ENCODE assay signal across 8 cellular contexts in the genomic region with DNA sequence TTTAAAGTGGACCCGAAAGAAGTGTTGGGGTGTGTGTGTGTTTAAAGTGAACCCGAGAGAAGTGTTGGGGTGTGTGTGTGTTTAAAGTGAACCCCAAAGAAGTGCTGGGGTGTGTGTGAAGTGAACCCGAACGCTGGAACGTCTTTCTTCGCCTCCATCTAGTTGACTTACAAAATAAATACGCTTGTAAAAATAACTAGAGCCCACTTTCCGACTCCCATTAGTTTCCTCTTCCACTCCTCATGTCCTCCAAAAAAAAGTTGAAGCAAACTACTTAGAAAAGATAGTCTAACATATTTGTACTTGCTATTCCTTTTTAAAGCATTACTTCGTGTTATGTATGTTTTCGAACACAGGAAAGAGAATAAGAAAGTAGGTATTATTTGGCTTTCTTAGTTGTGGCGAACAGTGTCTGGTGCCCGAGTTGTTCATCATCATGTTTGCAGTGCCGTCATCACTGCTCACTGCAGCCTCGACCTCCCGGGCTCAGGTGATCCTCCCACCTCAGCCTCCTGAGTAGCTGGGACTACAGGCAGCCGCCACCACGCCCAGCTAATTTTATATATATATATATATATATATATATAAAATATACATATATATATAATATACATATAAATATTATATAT. TPM values are rescaled to one million over a fixed set of nuclear protein-coding genes. Genes with fewer than 3 reads are reported as not detected.
A peak's percentile ranks its signal among the peaks of the same experiment; 100 is the strongest.
DNase-seq lines count a peak whose midpoint lies in the region; ATAC-seq and TF ChIP-seq lines count a peak whose summit lies in the region.

No MANE protein-coding gene starts in this region.

- H3K36me3 Mint-ChIP-seq in Caco-2 (ENCODE audit: insufficient read depth, unreplicated experiment) (peaks cover 9% of the 10 kb centered on the region), IgD-negative memory B cell (no peaks in the 10 kb centered on the region)
- peaks cover 7 to 8% of the 10 kb centered on the region in 2 donors for H3K36me3 Mint-ChIP-seq in activated T-cell treated with anti-CD3 and anti-CD28 coated beads, Interleukin-2, amount 50 U/mL, for 72 hours (ENCODE audit: insufficient read depth in 2 of 2)

- H3K27me3 ChIP-seq in Caco-2 (replicated peaks; ENCODE audit: control insufficient read depth, insufficient read depth, low read length), result no peaks in the 10 kb centered on the region
- no peaks in the 10 kb centered on the region for H3K27me3 ChIP-seq in skeletal muscle satellite cell (ENCODE audit: control insufficient read depth, insufficient read depth, low read length)

- H3K27me3 Mint-ChIP-seq in Caco-2 (ENCODE audit: insufficient read depth, unreplicated experiment) (no peaks in the 10 kb centered on the region), IgD-negative memory B cell (no peaks in the 10 kb centered on the region)
- H3K27me3 Mint-ChIP-seq in activated T-cell treated with anti-CD3 and anti-CD28 coated beads, Interleukin-2, amount 50 U/mL, for 72 hours (ENCODE audit: low read depth), result no peaks in the 10 kb centered on the region

- H3K4me2 ChIP-seq in skeletal muscle satellite cell (ENCODE audit: low read length), result peak overlapping the region; percentile 81

- intact Hi-C loops in Caco-2 (cut with micrococcal nuclease; ENCODE audit: unreplicated experiment), result no loop called here

- H3K4me1 ChIP-seq in Caco-2 (peaks cover 7% of the 10 kb centered on the region; the same call in 1 of the 2 replicates), skeletal muscle satellite cell (ENCODE audit: control insufficient read depth, insufficient read depth, low read length) (peaks cover 32% of the 10 kb centered on the region)

- TSS peak; percentile 51 for BruUV-seq in Caco-2 (replicated peaks; lab: Mats Ljungman, UMichigan)

- TF ChIP-seq CTCF in Caco-2 (IDR thresholded peaks at IDR 0.05; ENCODE audit: insufficient read depth in 1 of 2, low read depth in 1 of 2, low read length in 1 of 2, severe bottlenecking in 1 of 2, unreplicated experiment in 1 of 2), result no peak

- DNase-seq in Caco-2, result peak in 1 of 2 experiments; percentile 1
- peak; percentile 35 to 48 for DNase-seq in activated T-cell treated with anti-CD3 and anti-CD28 coated beads, Interleukin-2, amount 50 U/mL, for 72 hours
- DNase-seq in glomerular visceral epithelial cell (ENCODE audit: extremely low spot score), result peak; percentile 21
- no peak for DNase-seq in foreskin melanocyte
- no peak for DNase-seq in AG20443 (ENCODE audit: low spot score)

- H3K4me1 Mint-ChIP-seq in Caco-2 (ENCODE audit: low read depth, unreplicated experiment) (peaks cover 7% of the 10 kb centered on the region), IgD-negative memory B cell (peaks cover 34 to 49% (median 46%) of the 10 kb centered on the region in 3 donors)
- H3K4me1 Mint-ChIP-seq in activated T-cell treated with anti-CD3 and anti-CD28 coated beads, Interleukin-2, amount 50 U/mL, for 72 hours (ENCODE audit: low read depth), result peaks cover 54% of the 10 kb centered on the region

- POLR2A ChIA-PET in Caco-2 (lab: Charles Lee), result no interaction called here

- H3K36me3 ChIP-seq in Caco-2 (ENCODE audit: control insufficient read depth, insufficient read depth, low read length) (no peaks in the 10 kb centered on the region), skeletal muscle satellite cell (ENCODE audit: insufficient read depth, low read length) (peaks cover 6% of the 10 kb centered on the region)

- CTCF ChIA-PET in Caco-2 (lab: Charles Lee), result no interaction called here

- peak in 1 of 2 donors; percentile 14 for ATAC-seq in activated T-cell treated with anti-CD3 and anti-CD28 coated beads, Interleukin-2, amount 50 U/mL, for 72 hours (replicated peaks in 1 of 2)
- no peak for ATAC-seq in HG03469 (IDR thresholded peaks at IDR 0.05; ENCODE audit: unreplicated experiment)

- peak overlapping the region; percentile 96 for H3K9ac ChIP-seq in skeletal muscle satellite cell (ENCODE audit: low read depth, low read length)

- peak overlapping the region; percentile 85 for H3K27ac Mint-ChIP-seq in Caco-2 (ENCODE audit: unreplicated experiment)
- H3K27ac Mint-ChIP-seq in IgD-negative memory B cell, result peak overlapping the region; percentile 98 to 99 (median 99)
- H3K27ac Mint-ChIP-seq in activated T-cell treated with anti-CD3 and anti-CD28 coated beads, Interleukin-2, amount 50 U/mL, for 72 hours, result peak overlapping the region; percentile 94

- H3K9me3 ChIP-seq in Caco-2 (no peaks in the 10 kb centered on the region), skeletal muscle satellite cell (replicated peaks; ENCODE audit: low read length) (no peaks in the 10 kb centered on the region)

- no peaks in the 10 kb centered on the region for H3K9me3 Mint-ChIP-seq in Caco-2 (ENCODE audit: unreplicated experiment)
- H3K9me3 Mint-ChIP-seq in IgD-negative memory B cell, result no peaks in the 10 kb centered on the region
- no peaks in the 10 kb centered on the region for H3K9me3 Mint-ChIP-seq in activated T-cell treated with anti-CD3 and anti-CD28 coated beads, Interleukin-2, amount 50 U/mL, for 72 hours

- H3K4me3 ChIP-seq in Caco-2 (ENCODE audit: low read depth, low read length) (peak overlapping the region; percentile 78), skeletal muscle satellite cell (ENCODE audit: low read length) (peak overlapping the region; percentile 88)

- peak overlapping the region; percentile 93 for H3K4me3 Mint-ChIP-seq in Caco-2 (ENCODE audit: unreplicated experiment)
- H3K4me3 Mint-ChIP-seq in IgD-negative memory B cell, result peak overlapping the region; percentile 97 to 99 (median 98)
- H3K4me3 Mint-ChIP-seq in activated T-cell treated with anti-CD3 and anti-CD28 coated beads, Interleukin-2, amount 50 U/mL, for 72 hours, result peak overlapping the region; percentile 88 to 96

RNA-seq across cellular contexts. Expression of a gene that starts 1.1 kb away (rescaled TPM):
- total RNA-seq in Caco-2 (2022), result 38.7 and 51.8 TPM in 2 replicates
- 24.3 TPM for polyA plus RNA-seq in IgD-negative memory B cell
- 10 to 100 TPM; 67.2 to 68.1 TPM for total RNA-seq in activated T-cell treated with anti-CD3 and anti-CD28 coated beads, Interleukin-2, amount 50 U/mL, for 72 hours
- total RNA-seq in skeletal muscle satellite cell (2012; rRNA removed), result 32.4 and 95.0 TPM in 2 replicates

RNA-seq across cellular contexts. Expression of a gene that starts 42.5 kb away (rescaled TPM):
- total RNA-seq in Caco-2 (2022), result 39.5 and 41.6 TPM in 2 replicates
- polyA plus RNA-seq in IgD-negative memory B cell, result 65.5 TPM
- total RNA-seq in activated T-cell treated with anti-CD3 and anti-CD28 coated beads, Interleukin-2, amount 50 U/mL, for 72 hours, result 10 to 100 TPM; 31.6 to 37.5 TPM
- 23.8 and 34.5 TPM in 2 replicates for total RNA-seq in skeletal muscle satellite cell (2012; rRNA removed)

RNA-seq across cellular contexts. Expression of a gene that starts 55.4 kb away (rescaled TPM):
- 10.6 and 14.5 TPM in 2 replicates for total RNA-seq in Caco-2 (2022)
- 46.5 TPM for polyA plus RNA-seq in IgD-negative memory B cell
- 10 to 100 TPM; 33.1 to 33.9 TPM for total RNA-seq in activated T-cell treated with anti-CD3 and anti-CD28 coated beads, Interleukin-2, amount 50 U/mL, for 72 hours
- total RNA-seq in skeletal muscle satellite cell (2012; rRNA removed), result 13.2 and 13.8 TPM in 2 replicates

Comparison
In these comparisons a context has a peak if more than half of its experiments do, and no peak if none do; other contexts are left out.
1. DNase-seq: peak in activated T-cell treated with anti-CD3 and anti-CD28 coated beads, Interleukin-2, amount 50 U/mL, for 72 hours (2 of 2) and glomerular visceral epithelial cell (single experiment); none in foreskin melanocyte (single experiment) and AG20443 (single experiment).
2. Peak in every context shown above with its lines, with median percentiles within 50 percentile points of each other: H3K27ac Mint-ChIP-seq and H3K4me3 Mint-ChIP-seq.